ENCODE assay signal across 18 cellular contexts in genomic region chr16:84362410-84362809, GRCh38. TPM values are rescaled to one million over a fixed set of nuclear protein-coding genes. Genes with fewer than 3 reads are reported as not detected.
A peak's percentile ranks its signal among the peaks of the same experiment; 100 is the strongest.
DNase-seq lines count a peak whose midpoint lies in the region; ATAC-seq and TF ChIP-seq lines count a peak whose summit lies in the region.
"Had no signal": no experiment of that assay in that cellular context is flagged by ENCODE, and none has a peak within 500 bp of the region (broad histone marks: within the 10 kb centered on the region; RNA-seq: fewer than 3 reads in every experiment).

No MANE protein-coding gene starts in this region.

- no peak overlapping the region for H3K4me3 ChIP-seq in BE2C (ENCODE audit: low read depth, low read length)
- H3K4me3 ChIP-seq: HAP-1 had no signal

- DNase-seq in DMS153 treated with DMSO at 0.1 percent for 48 hours (lab: John Stamatoyannopoulos, UW; ENCODE audit: unreplicated experiment): peak; percentile 57
- DNase-seq in NCI-H2029 treated with DMSO at 0.1 percent for 48 hours (lab: John Stamatoyannopoulos, UW): peak; percentile 65
- peak in 29 of 56 donors; percentile 8 to 65 (median 27) for DNase-seq in amygdala (lab: John Stamatoyannopoulos, UW)
- peak; percentile 34 for DNase-seq in neural crest cell (ENCODE audit: low read depth, low spot score)
- no peak for DNase-seq in sciatic nerve (ENCODE audit: low spot score)
- no peak for DNase-seq in BE2C
- DNase-seq in hepatic stellate cell (ENCODE audit: low spot score): no peak
- DNase-seq in omental fat pad (ENCODE audit: low spot score): no peak
- DNase-seq: activated CD4-positive, alpha-beta T cell treated with anti-CD3 and anti-CD28 coated beads, Interleukin-2, amount 50 U/mL, for 4 hours; GF-D8; islet precursor cell; NCI-H446; right cardiac atrium; stimulated activated naive CD8-positive, alpha-beta T cell treated with anti-CD3 and anti-CD28 coated beads, Interleukin-15, Interleukin-2, amounts not matched to agents 100 U/mL and 50 U/mL, for 24 hours; T-helper 9 cell had no signal

- TF ChIP-seq CTCF in neural crest cell (conservative IDR thresholded peaks at IDR 0.05) (no peak), BE2C (IDR thresholded peaks at IDR 0.05; ENCODE audit: low read depth, low read length) (no peak), omental fat pad (IDR thresholded peaks at IDR 0.05) (no peak)

- ATAC-seq in sciatic nerve (no peak), omental fat pad (ENCODE audit: low FRiP score) (no peak)
- ATAC-seq: right cardiac atrium; stimulated activated naive CD8-positive, alpha-beta T cell treated with anti-CD3 and anti-CD28 coated beads, Interleukin-15, Interleukin-2, amounts not matched to agents 100 U/mL and 50 U/mL, for 24 hours had no signal

- no peaks in the 10 kb centered on the region for H3K36me3 ChIP-seq in BE2C
- H3K36me3 ChIP-seq: HAP-1 had no signal

- peak overlapping the region; percentile 85 for H3K27ac Mint-ChIP-seq in neural crest cell (ENCODE audit: unreplicated experiment)

- H3K27me3 ChIP-seq in BE2C: peaks cover 47% of the 10 kb centered on the region

- peaks cover 59% of the 10 kb centered on the region for H3K4me1 Mint-ChIP-seq in neural crest cell

- H3K4me1 ChIP-seq in BE2C: no peaks in the 10 kb centered on the region
- H3K4me1 ChIP-seq: HAP-1 had no signal

- H3K9me3 Mint-ChIP-seq in neural crest cell: no peaks in the 10 kb centered on the region

- H3K36me3 Mint-ChIP-seq in neural crest cell (ENCODE audit: low read depth): no peaks in the 10 kb centered on the region

- peaks cover 21% of the 10 kb centered on the region for H3K27me3 Mint-ChIP-seq in neural crest cell (ENCODE audit: low read depth)

- peak overlapping the region; percentile 74 for H3K4me3 Mint-ChIP-seq in neural crest cell

- intact Hi-C loops in sciatic nerve (cut with DNase I): no loop called here

- no peaks in the 10 kb centered on the region for H3K9me3 ChIP-seq in BE2C
- H3K9me3 ChIP-seq: HAP-1 had no signal

RNA-seq across cellular contexts. Expression of gene ATP2C2, which starts 5.9 kb away (rescaled TPM):
- total RNA-seq in neural crest cell (0.16 and 0.30 TPM in 2 replicates), sciatic nerve (0.58 TPM), omental fat pad (1 to 10 TPM in 1 of 4 donors, not detected in 3; 1.3 TPM)
- not detected for polyA plus RNA-seq in BE2C (2012; ENCODE audit: insufficient read depth, insufficient read length, low read depth)
- total RNA-seq: glomerular endothelial cell, right cardiac atrium had no signal
- polyA plus RNA-seq: BJ, right cardiac atrium had no signal

Comparison
In these comparisons a context has a peak if more than half of its experiments do, and no peak if none do; other contexts are left out.
1. DNase-seq: peak in DMS153 treated with DMSO at 0.1 percent for 48 hours (single experiment), NCI-H2029 treated with DMSO at 0.1 percent for 48 hours (single experiment), amygdala (29 of 56) and neural crest cell (single experiment); none in sciatic nerve (single experiment), BE2C (single experiment), hepatic stellate cell (single experiment) and omental fat pad (single experiment).